ENCODE assay signal across 16 cellular contexts in genomic region chrX:154376768-154377167, GRCh38. TPM values are rescaled to one million over a fixed set of nuclear protein-coding genes. Genes with fewer than 3 reads are reported as not detected.
A peak's percentile ranks its signal among the peaks of the same experiment; 100 is the strongest.
DNase-seq lines count a peak whose midpoint lies in the region; ATAC-seq and TF ChIP-seq lines count a peak whose summit lies in the region.
"Had no signal": no experiment of that assay in that cellular context is flagged by ENCODE, and none has a peak within 500 bp of the region (broad histone marks: within the 10 kb centered on the region; RNA-seq: fewer than 3 reads in every experiment).

No MANE protein-coding gene starts in this region.

- H3K27ac ChIP-seq in left ventricle myocardium inferior (replicated peaks) (peak overlapping the region; percentile 94), lower lobe of right lung (peak overlapping the region; percentile 90), upper lobe of right lung (no peak overlapping the region), GM23338 (ENCODE audit: low read depth) (no peak overlapping the region)
- H3K27ac ChIP-seq: neutrophil, thyroid gland had no signal

- peak overlapping the region; percentile 89 for H3K27ac Mint-ChIP-seq in activated CD8-positive, alpha-beta T cell treated with anti-CD3 and anti-CD28 coated beads, Interleukin-2, amount 10 ng/mL, durations not matched to agents 7 days and 5 days
- no peak overlapping the region for H3K27ac Mint-ChIP-seq in GM23338

- H3F3A ChIP-seq in GM23338 (replicated peaks; ENCODE audit: low read depth): 0 out of 2 replicates have a peak, but pooled peaks cover 3% of the 10 kb centered on the region

- H4K20me1 ChIP-seq in GM23338 (replicated peaks; ENCODE audit: insufficient read depth): no peaks in the 10 kb centered on the region

- H2AFZ ChIP-seq in GM23338: no peak overlapping the region

- H3K4me3 Mint-ChIP-seq in activated CD8-positive, alpha-beta T cell treated with anti-CD3 and anti-CD28 coated beads, Interleukin-2, amount 10 ng/mL, durations not matched to agents 7 days and 5 days: no peak overlapping the region
- H3K4me3 Mint-ChIP-seq in GM23338: no peak overlapping the region

- POLR2A ChIA-PET in activated CD8-positive, alpha-beta T cell treated with anti-CD3 and anti-CD28 coated beads, Interleukin-2, amount 10 ng/mL, durations not matched to agents 7 days and 5 days (lab: Charles Lee): no interaction called here

- H3K27me3 ChIP-seq in left ventricle myocardium inferior (ENCODE audit: low read depth) (no peaks in the 10 kb centered on the region), lower lobe of right lung (ENCODE audit: low read depth) (no peaks in the 10 kb centered on the region), upper lobe of right lung (no peaks in the 10 kb centered on the region), GM23338 (ENCODE audit: insufficient read depth) (no peaks in the 10 kb centered on the region)
- H3K27me3 ChIP-seq: neutrophil, thyroid gland had no signal

- no peaks in the 10 kb centered on the region for H3K9me3 ChIP-seq in left ventricle myocardium inferior (replicated peaks)
- no peaks in the 10 kb centered on the region for H3K9me3 ChIP-seq in lower lobe of right lung
- H3K9me3 ChIP-seq in upper lobe of right lung: no peaks in the 10 kb centered on the region
- H3K9me3 ChIP-seq: neutrophil, thyroid gland had no signal

- H3K36me3 ChIP-seq in left ventricle myocardium inferior: no peaks in the 10 kb centered on the region
- peaks cover 5% of the 10 kb centered on the region for H3K36me3 ChIP-seq in lower lobe of right lung
- no peaks in the 10 kb centered on the region for H3K36me3 ChIP-seq in upper lobe of right lung
- no peaks in the 10 kb centered on the region for H3K36me3 ChIP-seq in GM23338 (ENCODE audit: insufficient read depth)
- H3K36me3 ChIP-seq: neutrophil, thyroid gland had no signal

- H3K4me1 Mint-ChIP-seq in activated CD8-positive, alpha-beta T cell treated with anti-CD3 and anti-CD28 coated beads, Interleukin-2, amount 10 ng/mL, durations not matched to agents 7 days and 5 days (ENCODE audit: low read depth): peaks cover 42% of the 10 kb centered on the region
- H3K4me1 Mint-ChIP-seq in GM23338: peaks cover 16% of the 10 kb centered on the region; the same call in 2 of the 3 replicates

- H3K9me2 ChIP-seq in GM23338 (ENCODE audit: insufficient read depth): no peaks in the 10 kb centered on the region

- peaks cover 10% of the 10 kb centered on the region for H3K36me3 Mint-ChIP-seq in activated CD8-positive, alpha-beta T cell treated with anti-CD3 and anti-CD28 coated beads, Interleukin-2, amount 10 ng/mL, durations not matched to agents 7 days and 5 days (ENCODE audit: low read depth)
- peaks cover 13% of the 10 kb centered on the region for H3K36me3 Mint-ChIP-seq in GM23338 (ENCODE audit: low read depth)

- peaks cover 11% of the 10 kb centered on the region for H3K79me2 ChIP-seq in GM23338 (replicated peaks; ENCODE audit: insufficient read depth)

- ATAC-seq in activated CD8-positive, alpha-beta T cell treated with anti-CD3 and anti-CD28 coated beads, Interleukin-2, amount 10 ng/mL, durations not matched to agents 7 days and 5 days: no peak
- no peak for ATAC-seq in lower lobe of right lung
- ATAC-seq in upper lobe of right lung: no peak
- no peak for ATAC-seq in GM18907 (IDR thresholded peaks at IDR 0.05; ENCODE audit: unreplicated experiment)
- no peak for ATAC-seq in GM23338
- no peak for ATAC-seq in HG03342 (IDR thresholded peaks at IDR 0.05; ENCODE audit: unreplicated experiment)
- ATAC-seq: esophagus mucosa had no signal

- no peaks in the 10 kb centered on the region for H3K27me3 Mint-ChIP-seq in activated CD8-positive, alpha-beta T cell treated with anti-CD3 and anti-CD28 coated beads, Interleukin-2, amount 10 ng/mL, durations not matched to agents 7 days and 5 days (ENCODE audit: low read depth)
- H3K27me3 Mint-ChIP-seq in GM23338 (ENCODE audit: insufficient read depth, low read depth, poor library complexity): peaks cover 14% of the 10 kb centered on the region

- CTCF ChIA-PET in activated CD8-positive, alpha-beta T cell treated with anti-CD3 and anti-CD28 coated beads, Interleukin-2, amount 10 ng/mL, durations not matched to agents 7 days and 5 days (lab: Charles Lee): no interaction called here

- H3K4me1 ChIP-seq in left ventricle myocardium inferior: peaks cover 46% of the 10 kb centered on the region
- H3K4me1 ChIP-seq in lower lobe of right lung: peaks cover 45% of the 10 kb centered on the region
- H3K4me1 ChIP-seq in upper lobe of right lung: peaks cover 10% of the 10 kb centered on the region
- peaks cover 7% of the 10 kb centered on the region; the same call in 1 of the 2 replicates for H3K4me1 ChIP-seq in GM23338 (ENCODE audit: insufficient read depth)

- intact Hi-C loops in left ventricle myocardium inferior (cut with micrococcal nuclease): no loop called here
- intact Hi-C loops in cardiac septum (cut with DNase I): loop anchor here (10.0 kb wide), 1 partner anchor 402 kb away; the partner anchor contains the start of genes HCFC1 and TMEM187
- intact Hi-C loops in lower lobe of right lung (cut with DNase I): no loop called here
- intact Hi-C loops in upper lobe of right lung (cut with DNase I): no loop called here

- DNase-seq in left ventricle myocardium inferior (no peak), cardiac septum (ENCODE audit: low spot score) (no peak), lower lobe of right lung (no peak), upper lobe of right lung (peak; percentile 35), GM23338 (ENCODE audit: low spot score) (no peak)
- no peak for DNase-seq in activated CD8-positive, alpha-beta T cell treated with anti-CD3 and anti-CD28 coated beads, Interleukin-2, amount 10 ng/mL, durations not matched to agents 7 days and 5 days
- DNase-seq: activated CD4-positive, alpha-beta T cell treated with anti-CD3 and anti-CD28 coated beads for 48 hours; activated gamma-delta T cell treated with Interleukin-2 at 50 U/mL for 16 hours; NCI-H1105 treated with DMSO at 0.1 percent for 48 hours; NCI-H345; stimulated activated CD4-positive, alpha-beta T cell treated with anti-CD3 and anti-CD28 coated beads, Interleukin-12 subunit alpha, Interleukin-12 subunit beta, amount 100 ng/mL, for 4 hours; thyroid gland had no signal

- no peak overlapping the region for H3K4me3 ChIP-seq in left ventricle myocardium inferior
- H3K4me3 ChIP-seq in lower lobe of right lung: no peak overlapping the region
- no peak overlapping the region for H3K4me3 ChIP-seq in upper lobe of right lung
- no peak overlapping the region for H3K4me3 ChIP-seq in GM23338
- H3K4me3 ChIP-seq: thyroid gland had no signal

- no peak overlapping the region for H3K4me2 ChIP-seq in GM23338

- TF ChIP-seq CTCF in left ventricle myocardium inferior (IDR thresholded peaks at IDR 0.05; ENCODE audit: borderline replicate concordance) (no peak), lower lobe of right lung (IDR thresholded peaks at IDR 0.05) (no peak), upper lobe of right lung (IDR thresholded peaks at IDR 0.05) (no peak), GM23338 (conservative IDR thresholded peaks at IDR 0.05; ENCODE audit: low read depth in 2 of 2) (no peak)

- H3K9me3 Mint-ChIP-seq in activated CD8-positive, alpha-beta T cell treated with anti-CD3 and anti-CD28 coated beads, Interleukin-2, amount 10 ng/mL, durations not matched to agents 7 days and 5 days (ENCODE audit: insufficient read depth): no peaks in the 10 kb centered on the region
- no peaks in the 10 kb centered on the region for H3K9me3 Mint-ChIP-seq in GM23338

TF ChIP-seq in GM23338, 12 proteins besides CTCF, POLR2A, EP300 and RAD21 (continues in another document):
- TF ChIP-seq ZNF331 (CRISPR knock-in tag; IDR thresholded peaks at IDR 0.05; ENCODE audit: low read depth) (no peak), JUNB (IDR thresholded peaks at IDR 0.05; ENCODE audit: unreplicated experiment) (no peak), EZH2 (IDR thresholded peaks at IDR 0.05; ENCODE audit: low read depth, unreplicated experiment) (no peak), STAT1 (IDR thresholded peaks at IDR 0.05; ENCODE audit: unreplicated experiment) (no peak), CREB1 (CRISPR knock-in tag; IDR thresholded peaks at IDR 0.05; ENCODE audit: low read depth) (no peak)

RNA-seq across cellular contexts. Expression of gene EMD, which starts 2.3 kb away (rescaled TPM):
- total RNA-seq in left ventricle myocardium inferior (55.6 TPM), cardiac septum (66.2 TPM), lower lobe of right lung (50.9 TPM), upper lobe of right lung (58.4 TPM)
- total RNA-seq in activated CD8-positive, alpha-beta T cell treated with anti-CD3 and anti-CD28 coated beads, Interleukin-2, amount 10 ng/mL, durations not matched to agents 7 days and 5 days: 10 to 100 TPM; 65.9 to 66.0 TPM
- 76.0 and 78.6 TPM in 2 replicates for total RNA-seq in GM23338 (2014; rRNA removed; shearing (Covaris generic))
- polyA plus RNA-seq in GM23338 (2016; fragmentation: Nextera tagmentation; extraction: Ambion mirVana): 74.2 and 78.3 TPM in 2 replicates

RNA-seq across cellular contexts. Expression of gene FLNA, which starts 2.3 kb away (rescaled TPM):
- total RNA-seq in left ventricle myocardium inferior (225 TPM), cardiac septum (347 TPM), lower lobe of right lung (1,080 TPM), upper lobe of right lung (1,252 TPM)
- total RNA-seq in activated CD8-positive, alpha-beta T cell treated with anti-CD3 and anti-CD28 coated beads, Interleukin-2, amount 10 ng/mL, durations not matched to agents 7 days and 5 days: 1,000 to 10,000 TPM; 1,371 to 1,454 TPM
- 1,228 and 1,445 TPM in 2 replicates for total RNA-seq in GM23338 (2014; rRNA removed; shearing (Covaris generic))
- polyA plus RNA-seq in GM23338 (2016; fragmentation: Nextera tagmentation; extraction: Ambion mirVana): 579 and 629 TPM in 2 replicates

RNA-seq across cellular contexts. Expression of gene RPL10, which starts 21.4 kb away (rescaled TPM):
- total RNA-seq in left ventricle myocardium inferior: 1,850 TPM
- total RNA-seq in cardiac septum: 1,520 TPM
- total RNA-seq in activated CD8-positive, alpha-beta T cell treated with anti-CD3 and anti-CD28 coated beads, Interleukin-2, amount 10 ng/mL, durations not matched to agents 7 days and 5 days: 1,000 to 10,000 TPM; 2,758 to 2,862 TPM
- 2,678 TPM for total RNA-seq in lower lobe of right lung
- 2,677 TPM for total RNA-seq in upper lobe of right lung
- total RNA-seq in GM23338 (2014; rRNA removed; shearing (Covaris generic)): 3,338 and 4,929 TPM in 2 replicates
- polyA plus RNA-seq in GM23338 (2016; fragmentation: Nextera tagmentation; extraction: Ambion mirVana): 1,696 and 1,721 TPM in 2 replicates

RNA-seq across cellular contexts. Expression of gene DNASE1L1, which starts 32.3 kb away (rescaled TPM):
- 56.3 TPM for total RNA-seq in left ventricle myocardium inferior
- 32.9 TPM for total RNA-seq in cardiac septum
- total RNA-seq in activated CD8-positive, alpha-beta T cell treated with anti-CD3 and anti-CD28 coated beads, Interleukin-2, amount 10 ng/mL, durations not matched to agents 7 days and 5 days: 10 to 100 TPM; 22.5 to 26.5 TPM
- 36.1 TPM for total RNA-seq in lower lobe of right lung
- total RNA-seq in upper lobe of right lung: 37.1 TPM
- 16.0 and 16.1 TPM in 2 replicates for total RNA-seq in GM23338 (2014; rRNA removed; shearing (Covaris generic))
- 3.3 and 4.1 TPM in 2 replicates for polyA plus RNA-seq in GM23338 (2016; fragmentation: Nextera tagmentation; extraction: Ambion mirVana)

RNA-seq across cellular contexts. Expression of gene TAFAZZIN, which starts 34.6 kb away (rescaled TPM):
- 39.8 TPM for total RNA-seq in left ventricle myocardium inferior
- total RNA-seq in cardiac septum: 41.6 TPM
- total RNA-seq in activated CD8-positive, alpha-beta T cell treated with anti-CD3 and anti-CD28 coated beads, Interleukin-2, amount 10 ng/mL, durations not matched to agents 7 days and 5 days: 10 to 100 TPM; 76.5 to 77.4 TPM
- total RNA-seq in lower lobe of right lung: 47.8 TPM
- total RNA-seq in upper lobe of right lung: 43.9 TPM
- 36.0 and 43.3 TPM in 2 replicates for total RNA-seq in GM23338 (2014; rRNA removed; shearing (Covaris generic))
- polyA plus RNA-seq in GM23338 (2016; fragmentation: Nextera tagmentation; extraction: Ambion mirVana): 24.1 and 26.1 TPM in 2 replicates

Comparison
In these comparisons a context has a peak if more than half of its experiments do, and no peak if none do; other contexts are left out.
1. H3K27ac ChIP-seq: peak in left ventricle myocardium inferior (single experiment) and lower lobe of right lung (single experiment); none in upper lobe of right lung (single experiment) and GM23338 (single experiment).